In genomic region chr11:82775736-82776346, GRCh38 we compare ENCODE assay signal across 9 cellular contexts. TPM values are rescaled to one million over a fixed set of nuclear protein-coding genes. Genes with fewer than 3 reads are reported as not detected.
DNase-seq lines count a peak whose midpoint lies in the region; ATAC-seq, FAIRE-seq and TF ChIP-seq lines count a peak whose summit lies in the region.
"Had no signal": no experiment of that assay in that cellular context is flagged by ENCODE, and none has a peak within 500 bp of the region (broad histone marks: within the 10 kb centered on the region; RNA-seq: fewer than 3 reads in every experiment).

No MANE protein-coding gene starts in this region.

- H4K20me1 ChIP-seq in SK-N-SH (ENCODE audit: insufficient read depth) (no peaks in the 10 kb centered on the region), H1 (replicated peaks in 1 of 2; ENCODE audit: control insufficient read depth in 1 of 2, insufficient read depth in 2 of 2, low read length in 2 of 2) (no peaks in the 10 kb centered on the region)

- H3K79me1 ChIP-seq in H1 (ENCODE audit: low read depth, low read length), result no peaks in the 10 kb centered on the region

- H2BK15ac ChIP-seq in H1 (ENCODE audit: low read length), result no peak overlapping the region

- peak; percentile 99 for ATAC-seq in GM21619 (IDR thresholded peaks at IDR 0.05; ENCODE audit: unreplicated experiment)

- H3K23me2 ChIP-seq in H1 (ENCODE audit: low read depth, low read length), result no peaks in the 10 kb centered on the region

- TF ChIP-seq RAD21 in SK-N-SH (IDR thresholded peaks at IDR 0.05; ENCODE audit: low read length) (peak; percentile 58), H1 (IDR thresholded peaks at IDR 0.05 in 1 of 2, conservative IDR thresholded peaks at IDR 0.05 in 1 of 2; ENCODE audit: low read depth in 2 of 2, low read length in 2 of 2) (peak; percentile 73 to 76)

- no peaks in the 10 kb centered on the region for H3K4me1 Mint-ChIP-seq in progenitor cell of endocrine pancreas (ENCODE audit: low read depth)
- H3K4me1 Mint-ChIP-seq: CD8-positive, alpha-beta memory T cell had no signal

- peak overlapping the region in 1 of 2 experiments; percentile 16; a peak in 1 of 4 replicates for H3K4me3 ChIP-seq in SK-N-SH (ENCODE audit: low read depth in 2 of 2, low read length in 1 of 2)
- H3K4me3 ChIP-seq in H1 (ENCODE audit: extremely low read depth in 1 of 4, insufficient read depth in 2 of 4, low read depth in 3 of 4, low read length in 4 of 4), result no peak overlapping the region

- no peak overlapping the region for H3K14ac ChIP-seq in H1 (ENCODE audit: insufficient read length)

- H3K4me2 ChIP-seq in SK-N-SH (no peak overlapping the region), H1 (ENCODE audit: insufficient read depth in 1 of 2, low read depth in 2 of 2, low read length in 2 of 2) (no peak overlapping the region)

- WGBS in SK-N-SH (ENCODE audit: low lambda C conversion rate), result 7% methylated on average over 3 of the region's 3 CpGs
- WGBS in H1 (ENCODE audit: extremely low coverage in 1 of 2, insufficient coverage in 1 of 2, insufficient read length in 1 of 2, insufficient replicate concordance in 2 of 2, low coverage in 1 of 2, low lambda C conversion rate in 2 of 2, missing lambda C conversion rate in 1 of 2), 2 experiments, result 61% methylated on average over 3 of the region's 3 CpGs; no CpG with 5 or more reads in 1 of the 2 experiments

- peak; percentile 18 for DNase-seq in NK-92 treated with Interleukin-12 subunit alpha and Interleukin-12 subunit beta, amount 100 ng/mL, for 24 hours (lab: John Stamatoyannopoulos, UW)
- no peak for DNase-seq in NK-92 (lab: John Stamatoyannopoulos, UW; ENCODE audit: unreplicated experiment)
- DNase-seq in HS-27A (ENCODE audit: low read depth), result peak; percentile 40
- peak; percentile 32 for DNase-seq in SK-N-SH
- DNase-seq in H1 (ENCODE audit: low read depth in 1 of 2, low spot score in 2 of 2), result peak; percentile 50 to 83
- no peak for DNase-seq in progenitor cell of endocrine pancreas (ENCODE audit: low spot score, unreplicated experiment)
- no peak for DNase-seq in foreskin melanocyte

- no peak overlapping the region for H3K4ac ChIP-seq in H1 (replicated peaks; ENCODE audit: insufficient read length, low read depth, low read length)

- no peaks in the 10 kb centered on the region for H3K27me3 Mint-ChIP-seq in progenitor cell of endocrine pancreas

- H3K9me3 Mint-ChIP-seq in progenitor cell of endocrine pancreas (ENCODE audit: low read depth), result peaks cover 15% of the 10 kb centered on the region

- H2AFZ ChIP-seq in SK-N-SH (ENCODE audit: low read depth), result peak overlapping the region; percentile 17; the same call in 1 of the 2 replicates
- H2AFZ ChIP-seq in H1 (ENCODE audit: low read length), result peak overlapping the region; percentile 99

- H3K36me3 Mint-ChIP-seq in progenitor cell of endocrine pancreas (ENCODE audit: insufficient read depth), result no peaks in the 10 kb centered on the region

- H3K9ac ChIP-seq in SK-N-SH (no peak overlapping the region), H1 (replicated peaks in 1 of 4; ENCODE audit: extremely low read depth in 1 of 4, low read depth in 3 of 4, low read length in 3 of 4) (no peak overlapping the region)

- H3K79me2 ChIP-seq in SK-N-SH (ENCODE audit: insufficient read depth) (no peaks in the 10 kb centered on the region), H1 (ENCODE audit: control insufficient read depth in 1 of 2, insufficient read depth in 2 of 2, low read length in 2 of 2) (no peaks in the 10 kb centered on the region)

- POLR2A ChIA-PET in SK-N-SH (lab: Yijun Ruan, JAX) (no interaction called here), H1 (lab: Charles Lee; ENCODE audit: partially characterized antibody) (no interaction called here)

- H3K4me1 ChIP-seq in SK-N-SH (ENCODE audit: control insufficient read depth in 1 of 2, insufficient read depth in 2 of 2, low read depth in 1 of 2, low read length in 1 of 2) (no peaks in the 10 kb centered on the region), H1 (replicated peaks in 1 of 4; ENCODE audit: control insufficient read depth in 3 of 4, insufficient read depth in 4 of 4, low read length in 3 of 4) (no peaks in the 10 kb centered on the region)

- 0 out of 2 replicates have a peak overlapping the region, but pooled peaks have one; percentile 55 for H2BK20ac ChIP-seq in H1 (ENCODE audit: low read length)

- H3K18ac ChIP-seq in H1 (ENCODE audit: extremely low read depth, low read length), result 0 out of 2 replicates have a peak overlapping the region, but pooled peaks have one; percentile 6

- no peak for TF ChIP-seq POLR2A in H1 (IDR thresholded peaks at IDR 0.05; ENCODE audit: control extremely low read depth in 1 of 2, low read depth in 2 of 2, low read length in 2 of 2)

- no peak overlapping the region for H3K4me3 Mint-ChIP-seq in progenitor cell of endocrine pancreas (ENCODE audit: low read depth)
- H3K4me3 Mint-ChIP-seq: CD8-positive, alpha-beta memory T cell had no signal

- no peak overlapping the region for H4K5ac ChIP-seq in H1 (ENCODE audit: insufficient read length, low read depth, low read length)

- H3K27me3 ChIP-seq in SK-N-SH (ENCODE audit: insufficient read depth) (no peaks in the 10 kb centered on the region), H1 (replicated peaks in 1 of 4; ENCODE audit: control insufficient read depth in 3 of 4, extremely low read depth in 1 of 4, insufficient read depth in 3 of 4, low read length in 3 of 4) (no peaks in the 10 kb centered on the region)

- no peaks in the 10 kb centered on the region for H3K9me2 ChIP-seq in SK-N-SH

- H4K91ac ChIP-seq in H1 (replicated peaks; ENCODE audit: insufficient read length, low read length), result no peak overlapping the region

- no peak overlapping the region for H3K27ac Mint-ChIP-seq in progenitor cell of endocrine pancreas
- H3K27ac Mint-ChIP-seq: CD8-positive, alpha-beta memory T cell had no signal

- TF ChIP-seq CTCF in SK-N-SH (IDR thresholded peaks at IDR 0.05) (peak; percentile 64), H1 (IDR thresholded peaks at IDR 0.05; ENCODE audit: control extremely low read depth in 1 of 3, insufficient read depth in 1 of 3, low read depth in 1 of 3, low read length in 3 of 3) (peak; percentile 77 to 88 (median 79)), progenitor cell of endocrine pancreas (IDR thresholded peaks at IDR 0.05; ENCODE audit: unreplicated experiment) (peak; percentile 52)

- peak; percentile 78 for FAIRE-seq in H1 (lab: Jason Lieb, UNC)

- no peak overlapping the region for H3K27ac ChIP-seq in SK-N-SH (ENCODE audit: low read depth in 2 of 2, low read length in 1 of 2)
- H3K27ac ChIP-seq in H1 (ENCODE audit: low read depth, low read length), result no peak overlapping the region

- H3K23ac ChIP-seq in H1 (ENCODE audit: insufficient read length), result no peak overlapping the region

- H4K8ac ChIP-seq in H1 (ENCODE audit: extremely low read depth, insufficient read depth, low read length), result no peak overlapping the region

- TF ChIP-seq EP300 in SK-N-SH (IDR thresholded peaks at IDR 0.05; ENCODE audit: borderline replicate concordance in 1 of 2, low read depth in 1 of 2, low read length in 1 of 2) (no peak), H1 (IDR thresholded peaks at IDR 0.05; ENCODE audit: borderline replicate concordance in 1 of 2, low read depth in 2 of 2, low read length in 2 of 2) (no peak)

- H2BK120ac ChIP-seq in H1 (replicated peaks; ENCODE audit: low read depth, low read length), result no peak overlapping the region

- no peak overlapping the region for H2BK12ac ChIP-seq in H1 (ENCODE audit: low read depth, low read length)

- CTCF ChIA-PET in SK-N-SH (lab: Yijun Ruan, JAX), result interaction anchor here (0.6 to 2.4 kb wide), 7 partner anchors 9 to 92 kb away, joined by 3 to 10 read pairs (median 5); partner anchors contain the start of gene FAM181B
- CTCF ChIA-PET in H1 (lab: Charles Lee; ENCODE audit: partially characterized antibody), result interaction anchor here (0.6 to 3.5 kb wide), 56 partner anchors 9 to 474 kb away, joined by 3 to 33 read pairs (median 5); partner anchors contain the start of gene FAM181B

- H3F3A ChIP-seq in SK-N-SH (replicated peaks; ENCODE audit: insufficient read depth), result no peaks in the 10 kb centered on the region

- H3K9me3 ChIP-seq in SK-N-SH (no peaks in the 10 kb centered on the region), H1 (ENCODE audit: insufficient read depth in 2 of 2, low read depth in 1 of 2, low read length in 1 of 2) (no peaks in the 10 kb centered on the region)

- H3K56ac ChIP-seq in H1 (replicated peaks; ENCODE audit: insufficient read length, low read depth, low read length), result no peak overlapping the region

- H2BK5ac ChIP-seq in H1 (ENCODE audit: low read depth, low read length), result no peak overlapping the region

- H2AK5ac ChIP-seq in H1 (ENCODE audit: low read depth, low read length), result no peak overlapping the region

- no peaks in the 10 kb centered on the region for H3K36me3 ChIP-seq in SK-N-SH (replicated peaks in 1 of 2; ENCODE audit: control insufficient read depth in 1 of 2, insufficient read depth in 2 of 2, low read length in 1 of 2)
- H3K36me3 ChIP-seq in H1 (ENCODE audit: control insufficient read depth in 2 of 4, insufficient read depth in 4 of 4, low read length in 3 of 4), result no peaks in the 10 kb centered on the region

TF ChIP-seq in SK-N-SH, 30 proteins besides CTCF, POLR2A, EP300 and RAD21:
- TF ChIP-seq NRF1 (IDR thresholded peaks at IDR 0.05; ENCODE audit: low read depth, low read length) (no peak), SMC3 (IDR thresholded peaks at IDR 0.05; ENCODE audit: low read depth, low read length) (peak; percentile 46)

TF ChIP-seq in H1, 55 proteins besides CTCF, POLR2A, EP300 and RAD21 (continues in another document):
- no peak for TF ChIP-seq SP1 (IDR thresholded peaks at IDR 0.05; ENCODE audit: low read depth, low read length)
- TF ChIP-seq RNF2 (IDR thresholded peaks at IDR 0.05; ENCODE audit: borderline replicate concordance, low read depth, low read length, missing control alignments, poor library complexity, severe bottlenecking), result no peak
- no peak for TF ChIP-seq SRF (IDR thresholded peaks at IDR 0.05; ENCODE audit: low read depth, low read length)
- no peak for TF ChIP-seq BRCA1 (IDR thresholded peaks at IDR 0.05; ENCODE audit: low read depth, low read length)
- no peak for TF ChIP-seq ZNF274 (IDR thresholded peaks at IDR 0.05; ENCODE audit: borderline replicate concordance, extremely low read depth, low read length)

RNA-seq across cellular contexts. Expression of gene FAM181B, which starts 42.2 kb away (rescaled TPM):
- polyA plus RNA-seq in SK-N-SH (2012; rRNA removed) (0.02 and 0.06 TPM in 2 replicates), H1 (2011; rRNA removed) (0.21 and 0.25 TPM in 2 replicates)
- 0.06 and 0.13 TPM in 2 replicates for polyA plus RNA-seq in SK-N-SH (2012; cell fraction: cytosol; rRNA removed)
- 0.01 and 0.07 TPM in 2 replicates for polyA plus RNA-seq in SK-N-SH (2012; cell fraction: nucleus; rRNA removed)
- 0.37 and 0.42 TPM in 2 replicates for total RNA-seq in H1 (2021; fragmentation: NEBNext Ultra II Directional; extraction: Animal tissue kit (Norgen Biotek cat#: 25700))
- polyA plus RNA-seq in H1 (2011; cell fraction: cytosol; rRNA removed), result 0.36 TPM
- polyA plus RNA-seq in H1 (2011; cell fraction: nucleus; rRNA removed), result 0.29 TPM
- 0.20 to 0.34 TPM (median 0.22 TPM) in 4 replicates for polyA plus RNA-seq in H1 (2012, experiment 1 of 2)
- polyA plus RNA-seq in H1 (2012, experiment 2 of 2), result 0.33 TPM
- polyA plus RNA-seq in H1 (2013, experiment 1 of 2), result 0.24 TPM
- 0.18 TPM for polyA plus RNA-seq in H1 (2013, experiment 2 of 2)
- 0.15 and 0.28 TPM in 2 replicates for polyA minus RNA-seq in H1 (2011; rRNA and poly(A)+ RNA removed)
- polyA minus RNA-seq in H1 (2011; cell fraction: cytosol; rRNA and poly(A)+ RNA removed), result 0.29 TPM
- 1.3 TPM for polyA minus RNA-seq in H1 (2011; cell fraction: nucleus; rRNA and poly(A)+ RNA removed)
- total RNA-seq in progenitor cell of endocrine pancreas, result 8.9 and 11.3 TPM in 2 replicates
- total RNA-seq: CD8-positive, alpha-beta memory T cell had no signal
- polyA plus RNA-seq: CD8-positive, alpha-beta memory T cell had no signal

Comparison
In these comparisons a context has a peak if more than half of its experiments do, and no peak if none do; other contexts are left out.
1. DNase-seq: peak in NK-92 treated with Interleukin-12 subunit alpha and Interleukin-12 subunit beta, amount 100 ng/mL, for 24 hours (single experiment), HS-27A (single experiment), SK-N-SH (single experiment) and H1 (2 of 2); none in NK-92 (single experiment), progenitor cell of endocrine pancreas (single experiment) and foreskin melanocyte (single experiment).
2. Peak in every context shown above with its lines, with median percentiles within 50 percentile points of each other: CTCF ChIP-seq.